Comparison of ENCODE assay signal across 13 cellular contexts in genomic region chr17:7853693-7854043, GRCh38. TPM values are rescaled to one million over a fixed set of nuclear protein-coding genes. Genes with fewer than 3 reads are reported as not detected.
DNase-seq lines count a peak whose midpoint lies in the region; ATAC-seq, FAIRE-seq and TF ChIP-seq lines count a peak whose summit lies in the region.
"Had no signal": no experiment of that assay in that cellular context is flagged by ENCODE, and none has a peak within 500 bp of the region (broad histone marks: within the 10 kb centered on the region; RNA-seq: fewer than 3 reads in every experiment).

No MANE protein-coding gene starts in this region.

- H3K27me3 ChIP-seq in astrocyte (ENCODE audit: insufficient read depth, low read length) (no peaks in the 10 kb centered on the region), neural progenitor cell (peaks cover 16% of the 10 kb centered on the region)
- H3K27me3 ChIP-seq: gastroesophageal sphincter had no signal

- H3K9me3 ChIP-seq in astrocyte (ENCODE audit: insufficient read depth, low read depth, low read length) (no peaks in the 10 kb centered on the region), neural progenitor cell (ENCODE audit: low read depth) (no peaks in the 10 kb centered on the region)
- H3K9me3 ChIP-seq: gastroesophageal sphincter, HAP-1, thoracic aorta had no signal

- H3K4me3 Mint-ChIP-seq in astrocyte (ENCODE audit: unreplicated experiment): peak overlapping the region; percentile 45
- H3K4me3 Mint-ChIP-seq in neural progenitor cell: peak overlapping the region; percentile 73
- H3K4me3 Mint-ChIP-seq: activated naive CD8-positive, alpha-beta T cell had no signal

- no peak for ATAC-seq in HG03342 (IDR thresholded peaks at IDR 0.05; ENCODE audit: unreplicated experiment)
- ATAC-seq: gastroesophageal sphincter had no signal

- H3K36me3 Mint-ChIP-seq in astrocyte (ENCODE audit: low read depth, unreplicated experiment) (peaks cover 24% of the 10 kb centered on the region), neural progenitor cell (peaks cover 17% of the 10 kb centered on the region)

- H3K9me3 Mint-ChIP-seq in astrocyte (ENCODE audit: unreplicated experiment) (no peaks in the 10 kb centered on the region), neural progenitor cell (no peaks in the 10 kb centered on the region)

- H2AFZ ChIP-seq in astrocyte (ENCODE audit: low read depth, low read length): no peak overlapping the region
- no peak overlapping the region for H2AFZ ChIP-seq in neural progenitor cell (replicated peaks)

- peaks cover 11% of the 10 kb centered on the region for H3K36me3 ChIP-seq in astrocyte (ENCODE audit: insufficient read depth, low read length)
- peaks cover 9% of the 10 kb centered on the region for H3K36me3 ChIP-seq in neural progenitor cell

- H4K20me1 ChIP-seq in astrocyte (ENCODE audit: insufficient read depth, low read length) (peaks cover 46% of the 10 kb centered on the region), neural progenitor cell (ENCODE audit: low read depth) (peaks cover 76% of the 10 kb centered on the region)

- H3K9ac ChIP-seq in astrocyte (ENCODE audit: low read length) (no peak overlapping the region), neural progenitor cell (no peak overlapping the region)

- H3K4me2 ChIP-seq in astrocyte (ENCODE audit: low read length): no peak overlapping the region
- H3K4me2 ChIP-seq in neural progenitor cell: peak overlapping the region; percentile 94

- peak overlapping the region; percentile 64 for H3K27ac Mint-ChIP-seq in astrocyte (ENCODE audit: unreplicated experiment)
- no peak overlapping the region for H3K27ac Mint-ChIP-seq in neural progenitor cell
- H3K27ac Mint-ChIP-seq: activated naive CD8-positive, alpha-beta T cell had no signal

- DNase-seq in activated effector memory CD4-positive, alpha-beta T cell treated with anti-CD3 and anti-CD28 coated beads, Interleukin-2, amount 50 U/mL, for 16 hours: peak; percentile 64
- DNase-seq in activated effector memory CD4-positive, alpha-beta T cell treated with Interleukin-2 at 50 U/mL for 16 hours: no peak
- DNase-seq in astrocyte (ENCODE audit: low read depth) (no peak), neural progenitor cell (ENCODE audit: low spot score) (peak; percentile 65), A172 (ENCODE audit: low spot score) (no peak)
- DNase-seq: ACHN, NCI-H1436, NCI-H774 had no signal

- H3K4me3 ChIP-seq in astrocyte (ENCODE audit: insufficient read depth, low read depth, low read length) (no peak overlapping the region), neural progenitor cell (peak overlapping the region; percentile 74)
- H3K4me3 ChIP-seq: HAP-1, thoracic aorta had no signal

- TF ChIP-seq CTCF in astrocyte (IDR thresholded peaks at IDR 0.05; ENCODE audit: insufficient read depth, low read depth, low read length): no peak
- no peak for TF ChIP-seq CTCF in neural progenitor cell (IDR thresholded peaks at IDR 0.05)

- H3K4me1 Mint-ChIP-seq in astrocyte (ENCODE audit: low read depth, unreplicated experiment) (peaks cover 14% of the 10 kb centered on the region), neural progenitor cell (peaks cover 21% of the 10 kb centered on the region)

- H3K79me2 ChIP-seq in astrocyte (ENCODE audit: insufficient read depth, low read length) (peaks cover 13% of the 10 kb centered on the region), neural progenitor cell (ENCODE audit: low read depth) (peaks cover 15% of the 10 kb centered on the region)

- H3K27ac ChIP-seq in astrocyte (ENCODE audit: low read depth, low read length) (no peak overlapping the region), neural progenitor cell (no peak overlapping the region)
- H3K27ac ChIP-seq: thoracic aorta had no signal

- H3K4me1 ChIP-seq in astrocyte (ENCODE audit: insufficient read depth, low read length) (peaks cover 29% of the 10 kb centered on the region), neural progenitor cell (peaks cover 43% of the 10 kb centered on the region)

- FAIRE-seq in astrocyte (lab: Jason Lieb, UNC): no peak

- peaks cover 80% of the 10 kb centered on the region for H3F3A ChIP-seq in neural progenitor cell (ENCODE audit: low read depth)

- H3K27me3 Mint-ChIP-seq in astrocyte (ENCODE audit: low read depth, unreplicated experiment) (no peaks in the 10 kb centered on the region), neural progenitor cell (ENCODE audit: insufficient read depth, low read depth) (peaks cover 11% of the 10 kb centered on the region)
- H3K27me3 Mint-ChIP-seq: activated naive CD8-positive, alpha-beta T cell had no signal

RNA-seq across cellular contexts. Expression of gene TMEM88, which starts 1.2 kb away (rescaled TPM):
- total RNA-seq in astrocyte: 25.3 and 33.7 TPM in 2 replicates
- 13.8 and 53.7 TPM in 2 replicates for total RNA-seq in neural progenitor cell (ENCODE audit: low replicate concordance)
- total RNA-seq in A172 (2014; rRNA removed; shearing (Covaris generic)): not detected in 2 replicates

RNA-seq across cellular contexts. Expression of gene NAA38, which starts 3.7 kb away (rescaled TPM):
- total RNA-seq in astrocyte (56.2 and 60.2 TPM in 2 replicates), neural progenitor cell (ENCODE audit: low replicate concordance) (8.6 and 27.4 TPM in 2 replicates)
- total RNA-seq in A172 (2014; rRNA removed; shearing (Covaris generic)): 200 and 243 TPM in 2 replicates

RNA-seq across cellular contexts. Expression of gene CYB5D1, which starts 4.1 kb away (rescaled TPM):
- 19.5 and 21.1 TPM in 2 replicates for total RNA-seq in astrocyte
- 11.5 and 12.9 TPM in 2 replicates for total RNA-seq in neural progenitor cell (ENCODE audit: low replicate concordance)
- total RNA-seq in A172 (2014; rRNA removed; shearing (Covaris generic)): 15.7 and 18.4 TPM in 2 replicates

RNA-seq across cellular contexts. Expression of gene KDM6B, which starts 19.7 kb away (rescaled TPM):
- 50.4 and 54.1 TPM in 2 replicates for total RNA-seq in astrocyte
- total RNA-seq in neural progenitor cell (ENCODE audit: low replicate concordance): 6.8 and 12.3 TPM in 2 replicates
- total RNA-seq in A172 (2014; rRNA removed; shearing (Covaris generic)): 0.16 and 0.93 TPM in 2 replicates

RNA-seq across cellular contexts. Expression of gene CHD3, which starts 34.9 kb away (rescaled TPM):
- total RNA-seq in astrocyte (109 and 111 TPM in 2 replicates), neural progenitor cell (ENCODE audit: low replicate concordance) (12.8 and 28.0 TPM in 2 replicates)
- 89.2 and 104 TPM in 2 replicates for total RNA-seq in A172 (2014; rRNA removed; shearing (Covaris generic))

Comparison
In these comparisons a context has a peak if more than half of its experiments do, and no peak if none do; other contexts are left out.
1. DNase-seq: peak in activated effector memory CD4-positive, alpha-beta T cell treated with anti-CD3 and anti-CD28 coated beads, Interleukin-2, amount 50 U/mL, for 16 hours (single experiment) and neural progenitor cell (single experiment); none in activated effector memory CD4-positive, alpha-beta T cell treated with Interleukin-2 at 50 U/mL for 16 hours (single experiment), astrocyte (single experiment) and A172 (single experiment).
2. RNA of gene TMEM88, which starts 1.2 kb away (total RNA-seq): 25.3 to 33.7 TPM in astrocyte and 13.8 to 53.7 TPM in neural progenitor cell; not detected in A172; every median in the first group is over 10 times any median in the second.